Comparison of ENCODE assay signal across 26 cellular contexts in genomic region chr10:124116771-124117510, GRCh38. TPM values are rescaled to one million over a fixed set of nuclear protein-coding genes. Genes with fewer than 3 reads are reported as not detected.
DNase-seq lines count a peak whose midpoint lies in the region; ATAC-seq and TF ChIP-seq lines count a peak whose summit lies in the region.
"Had no signal": no experiment of that assay in that cellular context is flagged by ENCODE, and none has a peak within 500 bp of the region (broad histone marks: within the 10 kb centered on the region; RNA-seq: fewer than 3 reads in every experiment).

No MANE protein-coding gene starts in this region.

- H4K5ac ChIP-seq in H9 (ENCODE audit: insufficient read length, low read depth, low read length) = no peak overlapping the region

- no peak overlapping the region for H4K91ac ChIP-seq in H9 (ENCODE audit: insufficient read length, low read depth, low read length)

- H3K36me3 Mint-ChIP-seq in H9 (ENCODE audit: insufficient read depth in 1 of 3, low read depth in 3 of 3) = no peaks in the 10 kb centered on the region

- H4K20me1 ChIP-seq in H9 (ENCODE audit: control insufficient read depth, insufficient read depth, insufficient read length) = no peaks in the 10 kb centered on the region

- H3K4me1 Mint-ChIP-seq in H9 = no peaks in the 10 kb centered on the region
- H3K4me1 Mint-ChIP-seq: activated CD4-positive, alpha-beta memory T cell treated with anti-CD3 and anti-CD28 coated beads, Interleukin-2, amount 10 ng/mL, durations not matched to agents 7 days and 5 days; central memory CD8-positive, alpha-beta T cell had no signal

- intact Hi-C loops in left ventricle myocardium superior (cut with micrococcal nuclease) = no loop called here
- intact Hi-C loops in Right ventricle myocardium inferior (cut with DNase I) = no loop called here

- H2BK20ac ChIP-seq in H9 (ENCODE audit: low read depth, low read length, poor library complexity, severe bottlenecking) = no peak overlapping the region

- no peak overlapping the region for H3K4me3 Mint-ChIP-seq in H9
- H3K4me3 Mint-ChIP-seq: activated CD4-positive, alpha-beta memory T cell treated with anti-CD3 and anti-CD28 coated beads, Interleukin-2, amount 10 ng/mL, durations not matched to agents 7 days and 5 days; CD4-positive, alpha-beta T cell; central memory CD8-positive, alpha-beta T cell had no signal

- H3K14ac ChIP-seq in H9 (ENCODE audit: insufficient read depth, low read length) = no peak overlapping the region; the same call in 1 of the 2 replicates

- H3K79me1 ChIP-seq in H9 (ENCODE audit: insufficient read depth, low read depth, low read length, poor library complexity, severe bottlenecking) = no peaks in the 10 kb centered on the region

- H3K27me3 Mint-ChIP-seq in H9 (ENCODE audit: low read depth) = peaks cover 8% of the 10 kb centered on the region
- H3K27me3 Mint-ChIP-seq: activated CD4-positive, alpha-beta memory T cell treated with anti-CD3 and anti-CD28 coated beads, Interleukin-2, amount 10 ng/mL, durations not matched to agents 7 days and 5 days; CD4-positive, alpha-beta T cell had no signal

- H2AK5ac ChIP-seq in H9 (ENCODE audit: insufficient read length, low read length) = no peak overlapping the region

- no peak overlapping the region for H3K4ac ChIP-seq in H9 (ENCODE audit: low read depth, low read length)

- no peak overlapping the region for H2BK5ac ChIP-seq in H9 (ENCODE audit: insufficient read length, low read length)

- DNase-seq in left ventricle myocardium superior = no peak
- DNase-seq in Right ventricle myocardium inferior (ENCODE audit: missing footprints) = no peak
- peak; percentile 28 for DNase-seq in Jurkat, Clone E6-1 (ENCODE audit: low read depth, low spot score)
- peak; percentile 15 for DNase-seq in epidermal melanocyte (ENCODE audit: insufficient read length, low spot score)
- DNase-seq in H9 = no peak
- DNase-seq: activated CD4-positive, alpha-beta memory T cell treated with anti-CD3 and anti-CD28 coated beads, Interleukin-2, amount 10 ng/mL, durations not matched to agents 7 days and 5 days; activated effector memory CD4-positive, alpha-beta T cell treated with anti-CD3 and anti-CD28 coated beads, Interleukin-2, amount 50 U/mL, for 16 hours; CD4-positive, alpha-beta T cell; DMS 273 treated with DMSO at 0.1 percent for 48 hours; dorsolateral prefrontal cortex; heart right ventricle; IMR-90; mesenchymal stem cell; NCI-H1694 treated with DMSO at 0.1 percent for 48 hours; NCI-H82; PC-3; psoas muscle; SHP77 treated with DMSO at 0.1 percent for 48 hours; stimulated activated CD4-positive, alpha-beta T cell treated with anti-CD3 and anti-CD28 coated beads, Interleukin-1b, Interleukin-23, amount 100 ng/mL, for 48 hours; T-helper 1 cell had no signal

- no peak overlapping the region for H3K56ac ChIP-seq in H9 (ENCODE audit: insufficient read length, low read depth, low read length)

- H2BK12ac ChIP-seq in H9 (ENCODE audit: insufficient read length, low read depth, low read length) = no peak overlapping the region

- H2AFZ ChIP-seq in H9 (ENCODE audit: low read length) = no peak overlapping the region

- H3K4me3 ChIP-seq in Jurkat, Clone E6-1 (ENCODE audit: low read length) = no peak overlapping the region
- H3K4me3 ChIP-seq: dorsolateral prefrontal cortex, heart right ventricle, psoas muscle, vagina had no signal

- TF ChIP-seq CTCF in H9 (conservative IDR thresholded peaks at IDR 0.05) = no peak

- H3K9me3 ChIP-seq in H9 (ENCODE audit: control insufficient read depth, low read depth, low read length) = no peaks in the 10 kb centered on the region
- H3K9me3 ChIP-seq: heart right ventricle, psoas muscle, vagina had no signal

- no peaks in the 10 kb centered on the region for H3K4me1 ChIP-seq in H9 (ENCODE audit: insufficient read depth, low read length)

- no peaks in the 10 kb centered on the region for H3K23me2 ChIP-seq in H9 (ENCODE audit: insufficient read length, low read depth, low read length, poor library complexity, severe bottlenecking)

- H3K4me2 ChIP-seq in H9 (ENCODE audit: insufficient read depth, insufficient read length, low read length) = no peak overlapping the region

- H3K18ac ChIP-seq in H9 (ENCODE audit: insufficient read length, low read depth, low read length) = no peak overlapping the region

- no peak overlapping the region for H3T11ph ChIP-seq in H9 (ENCODE audit: low read length)

- no peak overlapping the region for H4K8ac ChIP-seq in H9 (replicated peaks; ENCODE audit: insufficient read length, low read depth, low read length)

- H3K27me3 ChIP-seq in H9 (ENCODE audit: insufficient read depth, low read length) = no peaks in the 10 kb centered on the region
- H3K27me3 ChIP-seq: dorsolateral prefrontal cortex, vagina had no signal

- peak; percentile 29 for ATAC-seq in left ventricle myocardium superior
- ATAC-seq in Right ventricle myocardium inferior = no peak
- no peak for ATAC-seq in HG02840 (IDR thresholded peaks at IDR 0.05; ENCODE audit: low FRiP score, unreplicated experiment)
- ATAC-seq in GM21528 (IDR thresholded peaks at IDR 0.05; ENCODE audit: low FRiP score, unreplicated experiment) = no peak
- ATAC-seq: activated CD4-positive, CD25-positive, alpha-beta regulatory T cell treated with anti-CD3 and anti-CD28 coated beads, Interleukin-2, amount 50 U/mL, for 24 hours; PC-3; psoas muscle had no signal

- H2BK120ac ChIP-seq in H9 (ENCODE audit: low read depth, low read length, poor library complexity, severe bottlenecking) = no peak overlapping the region

- H3K9ac ChIP-seq in H9 (ENCODE audit: extremely low read depth, insufficient read length, low read length) = no peak overlapping the region

- no peaks in the 10 kb centered on the region for H3K9me3 Mint-ChIP-seq in H9
- H3K9me3 Mint-ChIP-seq: activated CD4-positive, alpha-beta memory T cell treated with anti-CD3 and anti-CD28 coated beads, Interleukin-2, amount 10 ng/mL, durations not matched to agents 7 days and 5 days; CD4-positive, alpha-beta T cell; central memory CD8-positive, alpha-beta T cell had no signal

- H3K27ac Mint-ChIP-seq in H9 = no peak overlapping the region; a peak in 1 of 7 replicates
- H3K27ac Mint-ChIP-seq: activated CD4-positive, alpha-beta memory T cell treated with anti-CD3 and anti-CD28 coated beads, Interleukin-2, amount 10 ng/mL, durations not matched to agents 7 days and 5 days; CD4-positive, alpha-beta T cell had no signal

- H3K27ac ChIP-seq in H9 (ENCODE audit: insufficient read length, low read depth, low read length) = no peak overlapping the region
- H3K27ac ChIP-seq: dorsolateral prefrontal cortex, psoas muscle, vagina had no signal

- no peak overlapping the region for H2BK15ac ChIP-seq in H9 (ENCODE audit: low read depth, low read length)

- no CpG with 5 or more reads among the region's 12 CpGs for WGBS in H9 (ENCODE audit: extremely low coverage, insufficient read length, low lambda C conversion rate)

- H3K23ac ChIP-seq in H9 (ENCODE audit: insufficient read length, low read depth, low read length) = no peak overlapping the region

- H3K79me2 ChIP-seq in H9 (ENCODE audit: insufficient read depth, low read length) = no peaks in the 10 kb centered on the region

RNA-seq across cellular contexts. Expression of gene CHST15, which starts 23.5 kb away (rescaled TPM):
- total RNA-seq in left ventricle myocardium superior = 4.0 TPM
- 3.8 TPM for total RNA-seq in Right ventricle myocardium inferior
- 0.66 TPM for polyA plus RNA-seq in Jurkat, Clone E6-1 (2012; ENCODE audit: insufficient read depth, insufficient read length)
- 6.8 and 8.7 TPM in 2 replicates for total RNA-seq in H9 (2021)
- total RNA-seq: G401 had no signal

Comparison
In these comparisons a context has a peak if more than half of its experiments do, and no peak if none do; other contexts are left out.
1. DNase-seq: peak in Jurkat, Clone E6-1 (single experiment) and epidermal melanocyte (single experiment); none in left ventricle myocardium superior (single experiment), Right ventricle myocardium inferior (single experiment) and H9 (single experiment).